ENCODE assay signal across 8 cellular contexts in genomic region chr17:47204722-47205418, GRCh38. TPM values are rescaled to one million over a fixed set of nuclear protein-coding genes. Genes with fewer than 3 reads are reported as not detected.
DNase-seq lines count a peak whose midpoint lies in the region; TF ChIP-seq lines count a peak whose summit lies in the region.

No MANE protein-coding gene starts in this region.

- TF ChIP-seq EP300 in suprapubic skin (IDR thresholded peaks at IDR 0.05): no peak

- H3K36me3 ChIP-seq in suprapubic skin: no peaks in the 10 kb centered on the region

- peaks cover 18% of the 10 kb centered on the region for H3K4me1 ChIP-seq in suprapubic skin

- no peak for TF ChIP-seq CTCF in GM13977 (IDR thresholded peaks at IDR 0.05; ENCODE audit: extremely low read depth, insufficient read depth, missing control alignments)
- no peak for TF ChIP-seq CTCF in suprapubic skin (IDR thresholded peaks at IDR 0.05)

- H3K4me3 ChIP-seq in suprapubic skin: no peak overlapping the region

- no peak for TF ChIP-seq POLR2A in suprapubic skin (IDR thresholded peaks at IDR 0.05)

- peak; percentile 52 for DNase-seq in GM13977 (ENCODE audit: low spot score)
- peak; percentile 62 for DNase-seq in HCEC 1CT
- DNase-seq in NOMO-1 treated with dmso at 0.1 percent for 144 hours (lab: John Stamatoyannopoulos, UW; ENCODE audit: unreplicated experiment): peak; percentile 5
- peak; percentile 49 for DNase-seq in left kidney (ENCODE audit: low read depth, low spot score)
- no peak for DNase-seq in suprapubic skin (ENCODE audit: low spot score in 2 of 2)
- no peak for DNase-seq in SHP77 treated with DMSO at 0.1 percent for 48 hours (lab: John Stamatoyannopoulos, UW)
- no peak for DNase-seq in RKO (ENCODE audit: low spot score)

- in situ Hi-C loops in GM13977 (cut with MboI; ENCODE audit: low pct_unique_long_range_greater_than_20kb, low sequenced_read_pairs, unreplicated experiment): no loop called here

- H3K27me3 ChIP-seq in suprapubic skin: no peaks in the 10 kb centered on the region

- 34% methylated on average over 6 of the region's 6 CpGs for WGBS in suprapubic skin

- H3K27ac ChIP-seq in angular gyrus (ENCODE audit: low read depth, low read length) (peak overlapping the region; percentile 29), suprapubic skin (peak overlapping the region; percentile 64)

- no peaks in the 10 kb centered on the region for H3K9me3 ChIP-seq in suprapubic skin

RNA-seq across cellular contexts. Expression of gene MYL4, which starts 4.3 kb away (rescaled TPM):
- total RNA-seq in suprapubic skin: not detected

RNA-seq across cellular contexts. Expression of gene CDC27, which starts 15.8 kb away (rescaled TPM):
- 10 to 100 TPM; 45.1 to 66.6 (median 52.1) TPM for total RNA-seq in suprapubic skin

RNA-seq across cellular contexts. Expression of gene ITGB3, which starts 48.8 kb away (rescaled TPM):
- 1 to 10 TPM in 3 of 4 donors, under 1 TPM in 1; 0.76 to 6.6 (median 4.6) TPM for total RNA-seq in suprapubic skin

Comparison
In these comparisons a context has a peak if more than half of its experiments do, and no peak if none do; other contexts are left out.
1. DNase-seq: peak in GM13977 (single experiment), HCEC 1CT (single experiment), NOMO-1 treated with dmso at 0.1 percent for 144 hours (single experiment) and left kidney (single experiment); none in suprapubic skin (0 of 2), SHP77 treated with DMSO at 0.1 percent for 48 hours (single experiment) and RKO (single experiment).